ENCODE assay signal across 11 cellular contexts in genomic region chr2:233124449-233125080, GRCh38.
DNase-seq lines count a peak whose midpoint lies in the region; ATAC-seq and TF ChIP-seq lines count a peak whose summit lies in the region.
"Had no signal": no experiment of that assay in that cellular context is flagged by ENCODE, and none has a peak within 500 bp of the region (broad histone marks: within the 10 kb centered on the region; RNA-seq: fewer than 3 reads in every experiment).

No MANE protein-coding gene starts in this region.

- H3K36me3 ChIP-seq in right atrium auricular region (no peaks in the 10 kb centered on the region), Panc1 (ENCODE audit: control insufficient read depth, insufficient read depth, low read length) (no peaks in the 10 kb centered on the region)
- H3K36me3 ChIP-seq: tibial artery had no signal

- ATAC-seq in HG02840 (IDR thresholded peaks at IDR 0.05; ENCODE audit: low FRiP score, unreplicated experiment): peak; percentile 83
- 0 out of 2 replicates have a peak, but pooled peaks have one; percentile 48 for ATAC-seq in Panc1
- no peak for ATAC-seq in omental fat pad (ENCODE audit: low FRiP score)

- no peaks in the 10 kb centered on the region for H3K4me1 Mint-ChIP-seq in nephron progenitor cell

- no peak overlapping the region for H3K4me3 Mint-ChIP-seq in nephron progenitor cell
- H3K4me3 Mint-ChIP-seq: T-helper 2 cell treated with Interferon-gamma antibody and Interleukin-4, amounts not matched to agents 5 μg/mL and 100 μg/mL, for 36 hours had no signal

- CTCF ChIA-PET in Panc1 (lab: Charles Lee): no interaction called here

- H3K9me3 ChIP-seq in right atrium auricular region: no peaks in the 10 kb centered on the region
- H3K9me3 ChIP-seq in Panc1 (ENCODE audit: control insufficient read depth, insufficient read depth, low read depth, low read length): no peaks in the 10 kb centered on the region
- H3K9me3 ChIP-seq: heart left ventricle, tibial artery had no signal

- H3K36me3 Mint-ChIP-seq in nephron progenitor cell (ENCODE audit: low read depth): no peaks in the 10 kb centered on the region

- TF ChIP-seq CTCF in right atrium auricular region (IDR thresholded peaks at IDR 0.05) (no peak), Panc1 (IDR thresholded peaks at IDR 0.05) (no peak), nephron progenitor cell (IDR thresholded peaks at IDR 0.05) (no peak), omental fat pad (IDR thresholded peaks at IDR 0.05) (no peak)

- BruUV-seq in Panc1 (replicated peaks; lab: Mats Ljungman, UMichigan): no TSS peak

- no peaks in the 10 kb centered on the region for H3K4me1 ChIP-seq in right atrium auricular region
- H3K4me1 ChIP-seq in Panc1 (ENCODE audit: control insufficient read depth, insufficient read depth, low read length): no peaks in the 10 kb centered on the region
- H3K4me1 ChIP-seq: heart left ventricle, tibial artery had no signal

- POLR2A ChIA-PET in Panc1 (lab: Charles Lee): no interaction called here

- H3K27ac ChIP-seq in right atrium auricular region: no peak overlapping the region
- no peak overlapping the region for H3K27ac ChIP-seq in Panc1 (ENCODE audit: low read length)
- H3K27ac ChIP-seq: heart left ventricle, tibial artery had no signal

- DNase-seq in cardiac septum (ENCODE audit: low spot score) (peak; percentile 50), right atrium auricular region (ENCODE audit: low spot score) (no peak), Panc1 (ENCODE audit: low read depth, low spot score) (no peak), nephron progenitor cell (no peak), NCI-H2081 treated with DMSO at 0.1 percent for 48 hours (lab: John Stamatoyannopoulos, UW) (no peak), NCI-H1417 treated with DMSO at 0.1 percent for 48 hours (lab: John Stamatoyannopoulos, UW) (no peak), omental fat pad (ENCODE audit: low spot score) (no peak)
- DNase-seq: heart left ventricle had no signal

- intact Hi-C loops in cardiac septum (cut with DNase I): no loop called here
- intact Hi-C loops in Panc1 (cut with micrococcal nuclease; ENCODE audit: unreplicated experiment): no loop called here

- H3K4me3 ChIP-seq in right atrium auricular region: no peak overlapping the region
- no peak overlapping the region for H3K4me3 ChIP-seq in Panc1 (ENCODE audit: low read depth in 2 of 2, low read length in 2 of 2)
- H3K4me3 ChIP-seq: heart left ventricle, tibial artery had no signal

- peaks cover 16% of the 10 kb centered on the region for H3K27me3 Mint-ChIP-seq in nephron progenitor cell (ENCODE audit: low read depth, poor library complexity)

- H3K9me3 Mint-ChIP-seq in nephron progenitor cell: no peaks in the 10 kb centered on the region
- H3K9me3 Mint-ChIP-seq: T-helper 2 cell treated with Interferon-gamma antibody and Interleukin-4, amounts not matched to agents 5 μg/mL and 100 μg/mL, for 36 hours had no signal

- H3K27me3 ChIP-seq in right atrium auricular region (no peaks in the 10 kb centered on the region), Panc1 (ENCODE audit: control insufficient read depth, insufficient read depth, low read length) (no peaks in the 10 kb centered on the region)

- in situ Hi-C loops in Panc1 (cut with HindIII; ENCODE audit: low pct_unique_long_range_greater_than_20kb, low sequenced_read_pairs): no loop called here

- H3K27ac Mint-ChIP-seq in nephron progenitor cell: no peak overlapping the region
- H3K27ac Mint-ChIP-seq: T-helper 2 cell treated with Interferon-gamma antibody and Interleukin-4, amounts not matched to agents 5 μg/mL and 100 μg/mL, for 36 hours had no signal
